1 cellular context compared by ENCODE assay signal in the genomic region with DNA sequence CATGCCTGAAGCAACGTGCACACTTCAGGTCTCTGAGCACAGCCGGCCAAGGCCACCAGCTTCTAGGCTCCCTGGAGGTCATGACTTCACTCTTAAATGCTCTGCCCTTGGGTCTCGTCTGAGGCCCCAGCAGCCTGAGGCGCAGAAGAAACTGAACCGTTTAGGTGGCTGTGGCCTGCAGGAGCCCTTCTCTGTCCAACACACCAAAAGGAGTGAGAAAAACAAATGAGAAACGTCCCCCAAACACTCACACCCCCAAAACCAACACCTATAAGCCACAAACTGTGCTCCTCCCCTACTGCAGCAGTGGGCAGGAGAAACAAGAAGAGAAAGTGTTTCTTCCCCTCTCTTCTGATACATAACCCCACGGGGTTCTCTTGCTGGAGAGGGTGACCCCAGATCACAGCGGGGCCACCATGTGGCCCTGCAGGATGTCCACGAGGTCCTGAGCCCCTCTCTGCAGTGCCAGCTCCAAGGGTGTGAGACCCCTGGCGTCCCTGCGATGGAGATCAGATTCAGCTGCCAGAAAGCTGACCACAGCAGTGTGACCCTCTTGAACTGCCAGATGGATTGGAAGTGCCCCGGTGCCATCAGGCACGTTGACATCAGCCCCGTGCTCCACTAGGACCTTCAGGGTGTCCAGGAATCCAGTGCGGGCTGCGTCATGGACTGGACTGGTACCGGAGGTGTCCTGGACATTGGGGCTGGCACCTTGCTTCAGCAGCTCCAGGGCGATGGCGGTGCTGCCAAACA.
TF ChIP-seq lines count a peak whose summit lies in the region.

No MANE protein-coding gene starts in this region.

TF ChIP-seq in HCT116, 20 proteins besides CTCF, POLR2A, EP300 and RAD21 (continued from another document):
- TF ChIP-seq, protein P1, sequence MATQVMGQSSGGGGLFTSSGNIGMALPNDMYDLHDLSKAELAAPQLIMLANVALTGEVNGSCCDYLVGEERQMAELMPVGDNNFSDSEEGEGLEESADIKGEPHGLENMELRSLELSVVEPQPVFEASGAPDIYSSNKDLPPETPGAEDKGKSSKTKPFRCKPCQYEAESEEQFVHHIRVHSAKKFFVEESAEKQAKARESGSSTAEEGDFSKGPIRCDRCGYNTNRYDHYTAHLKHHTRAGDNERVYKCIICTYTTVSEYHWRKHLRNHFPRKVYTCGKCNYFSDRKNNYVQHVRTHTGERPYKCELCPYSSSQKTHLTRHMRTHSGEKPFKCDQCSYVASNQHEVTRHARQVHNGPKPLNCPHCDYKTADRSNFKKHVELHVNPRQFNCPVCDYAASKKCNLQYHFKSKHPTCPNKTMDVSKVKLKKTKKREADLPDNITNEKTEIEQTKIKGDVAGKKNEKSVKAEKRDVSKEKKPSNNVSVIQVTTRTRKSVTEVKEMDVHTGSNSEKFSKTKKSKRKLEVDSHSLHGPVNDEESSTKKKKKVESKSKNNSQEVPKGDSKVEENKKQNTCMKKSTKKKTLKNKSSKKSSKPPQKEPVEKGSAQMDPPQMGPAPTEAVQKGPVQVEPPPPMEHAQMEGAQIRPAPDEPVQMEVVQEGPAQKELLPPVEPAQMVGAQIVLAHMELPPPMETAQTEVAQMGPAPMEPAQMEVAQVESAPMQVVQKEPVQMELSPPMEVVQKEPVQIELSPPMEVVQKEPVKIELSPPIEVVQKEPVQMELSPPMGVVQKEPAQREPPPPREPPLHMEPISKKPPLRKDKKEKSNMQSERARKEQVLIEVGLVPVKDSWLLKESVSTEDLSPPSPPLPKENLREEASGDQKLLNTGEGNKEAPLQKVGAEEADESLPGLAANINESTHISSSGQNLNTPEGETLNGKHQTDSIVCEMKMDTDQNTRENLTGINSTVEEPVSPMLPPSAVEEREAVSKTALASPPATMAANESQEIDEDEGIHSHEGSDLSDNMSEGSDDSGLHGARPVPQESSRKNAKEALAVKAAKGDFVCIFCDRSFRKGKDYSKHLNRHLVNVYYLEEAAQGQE (IDR thresholded peaks at IDR 0.05; ENCODE audit: low read depth), result no peak
- TF ChIP-seq FOSL1 (IDR thresholded peaks at IDR 0.05; ENCODE audit: low read depth), result no peak
